In the genomic region with DNA sequence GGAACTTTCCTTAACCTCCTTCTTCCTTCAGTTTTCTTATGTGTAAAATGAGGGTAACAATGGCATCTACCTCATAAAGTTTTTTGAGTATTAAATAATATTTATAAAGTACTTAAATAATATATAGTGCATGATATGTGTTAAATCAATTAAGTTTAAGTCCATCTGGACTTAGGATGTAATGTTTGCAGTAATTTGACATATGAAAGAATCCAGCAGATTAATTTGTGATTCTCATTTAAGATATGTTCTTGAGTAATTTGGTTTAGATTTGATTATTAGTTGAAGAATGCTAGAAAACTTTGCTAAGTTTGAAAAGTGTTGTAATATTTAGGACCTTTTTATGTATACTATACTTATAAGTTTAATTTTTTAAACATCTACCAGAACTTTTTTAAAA, we compare ENCODE assay signal across 24 cellular contexts. TPM values are rescaled to one million over a fixed set of nuclear protein-coding genes. Genes with fewer than 3 reads are reported as not detected.
"Had no signal": no experiment of that assay in that cellular context is flagged by ENCODE, and none has a peak within 500 bp of the region (broad histone marks: within the 10 kb centered on the region; RNA-seq: fewer than 3 reads in every experiment).

No MANE protein-coding gene starts in this region.

- FAIRE-seq: HepG2, RCC 7860 had no signal

- DNase-seq: IMR-90, Karpas-422, KG1, MG63, NCI-H1092, NCI-H1105 treated with DMSO at 0.1 percent for 48 hours, NCI-H1417 treated with DMSO at 0.1 percent for 48 hours, NCI-H146, NCI-H1694 treated with DMSO at 0.1 percent for 48 hours, NCI-H1930, NCI-H2081 treated with DMSO at 0.1 percent for 48 hours, NCI-H2171, NCI-H226, NCI-H446, NCI-H510A, NCI-H524 treated with DMSO at 0.1 percent for 48 hours, NCI-H774, Right ventricle myocardium superior, RPMI8226, SIG-M5 had no signal

- H3K27ac ChIP-seq: SJSA1 had no signal

- H3K9me3 ChIP-seq: MG63, SJSA1 had no signal

- H3K4me3 ChIP-seq: MG63, SJSA1 had no signal

RNA-seq across cellular contexts. Expression of gene PXT1, which starts 18.3 kb away (rescaled TPM):
- total RNA-seq: HepG2, HT1080, IMR-90, SJSA1 had no signal
- polyA plus RNA-seq: IMR-90 had no signal
